In the genomic region with DNA sequence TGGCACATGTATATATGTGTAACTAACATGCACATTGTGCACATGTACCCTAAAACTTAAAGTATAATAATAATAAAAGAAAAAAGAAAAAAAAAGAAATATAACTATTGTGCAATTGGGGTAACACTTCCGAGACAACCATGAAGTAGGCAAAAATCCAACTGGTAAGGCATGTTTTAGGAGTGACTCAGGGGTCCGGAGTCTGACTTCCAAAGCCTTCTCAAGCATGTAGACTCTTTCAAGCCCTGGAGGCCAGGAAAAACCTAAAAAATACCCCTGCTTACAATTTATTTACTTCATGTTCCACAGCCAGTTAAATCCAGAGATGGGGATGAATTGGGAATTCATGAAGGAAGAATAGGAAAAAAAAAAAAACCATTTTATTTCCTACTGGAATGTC, we compare ENCODE assay signal across 28 cellular contexts.
DNase-seq lines count a peak whose midpoint lies in the region; FAIRE-seq and TF ChIP-seq lines count a peak whose summit lies in the region.
"Had no signal": no experiment of that assay in that cellular context is flagged by ENCODE, and none has a peak within 500 bp of the region (broad histone marks: within the 10 kb centered on the region; RNA-seq: fewer than 3 reads in every experiment).

No MANE protein-coding gene starts in this region.

- 90 to 95% methylated on average over 2 of the region's 2 CpGs for WGBS in endodermal cell (ENCODE audit: insufficient coverage in 1 of 2, insufficient read length in 1 of 2), 2 experiments

- TF ChIP-seq CTCF in astrocyte of the spinal cord (IDR thresholded peaks at IDR 0.05; ENCODE audit: low read depth, low read length), result no peak
- TF ChIP-seq CTCF in foreskin fibroblast (IDR thresholded peaks at IDR 0.05; ENCODE audit: low read depth, low read length), result no peak
- TF ChIP-seq CTCF in left ventricle myocardium inferior (IDR thresholded peaks at IDR 0.05; ENCODE audit: borderline replicate concordance), result no peak
- no peak for TF ChIP-seq CTCF in endodermal cell (conservative IDR thresholded peaks at IDR 0.05)

- no peaks in the 10 kb centered on the region for H3K4me1 Mint-ChIP-seq in endodermal cell
- H3K4me1 Mint-ChIP-seq: activated B cell treated with CpG ODN at 0.5 μM for 24 hours, memory B cell, naive B cell had no signal

- H3K36me3 Mint-ChIP-seq in endodermal cell (ENCODE audit: low read depth), result no peaks in the 10 kb centered on the region
- H3K36me3 Mint-ChIP-seq: activated CD4-positive, alpha-beta memory T cell treated with anti-CD3 and anti-CD28 coated beads for 36 hours; naive B cell had no signal

- in situ Hi-C loops in astrocyte of the spinal cord (cut with HindIII; ENCODE audit: low sequenced_read_pairs), result no loop called here

- no peak for TF ChIP-seq POLR2A in H54 (IDR thresholded peaks at IDR 0.05; ENCODE audit: low read depth, low read length)

- no peak for FAIRE-seq in H54 (lab: Jason Lieb, UNC)
- FAIRE-seq: A204.1, D721Med, G401.6 had no signal

- intact Hi-C loops in left ventricle myocardium inferior (cut with micrococcal nuclease), result no loop called here

- H3K36me3 ChIP-seq in left ventricle myocardium inferior (no peaks in the 10 kb centered on the region), endodermal cell (ENCODE audit: control insufficient read depth, insufficient read depth, low read length) (no peaks in the 10 kb centered on the region)

- no peak overlapping the region for H3K27ac Mint-ChIP-seq in endodermal cell
- H3K27ac Mint-ChIP-seq: activated B cell treated with CpG ODN at 0.5 μM for 24 hours; activated CD4-positive, alpha-beta memory T cell treated with anti-CD3 and anti-CD28 coated beads for 36 hours; memory B cell; naive B cell had no signal

- peaks cover 16% of the 10 kb centered on the region for H3K9me3 Mint-ChIP-seq in endodermal cell
- H3K9me3 Mint-ChIP-seq: activated B cell treated with CpG ODN at 0.5 μM for 24 hours had no signal

- DNase-seq in AG08396 (ENCODE audit: low spot score) (peak; percentile 18), HS-27A (ENCODE audit: low read depth) (peak; percentile 83), astrocyte of the spinal cord (ENCODE audit: low read depth, low spot score) (peak; percentile 26), foreskin fibroblast (peak; percentile 50 to 60), left ventricle myocardium inferior (no peak), NCI-H128 (lab: John Stamatoyannopoulos, UW; ENCODE audit: unreplicated experiment) (no peak), endodermal cell (no peak), H54 (ENCODE audit: insufficient read length, low spot score) (no peak)
- DNase-seq: activated B cell treated with CpG ODN at 0.5 μM for 24 hours; activated CD4-positive, alpha-beta memory T cell treated with anti-CD3 and anti-CD28 coated beads for 36 hours; activated naive CD4-positive, alpha-beta T cell; activated T-cell treated with anti-CD3 and anti-CD28 coated beads for 4 hours; anterior cingulate cortex; foreskin melanocyte; naive B cell; NCI-H1092; NCI-H2081; NCI-H524; occipital lobe; retina; SK-N-SH had no signal

- H3K27me3 Mint-ChIP-seq in endodermal cell (ENCODE audit: insufficient read depth), result no peaks in the 10 kb centered on the region

- no peak overlapping the region for H3K4me3 Mint-ChIP-seq in endodermal cell
- H3K4me3 Mint-ChIP-seq: activated B cell treated with CpG ODN at 0.5 μM for 24 hours; activated CD4-positive, alpha-beta memory T cell treated with anti-CD3 and anti-CD28 coated beads for 36 hours; memory B cell; naive B cell had no signal

- H3K4me3 ChIP-seq in astrocyte of the spinal cord (ENCODE audit: low read depth, low read length), result no peak overlapping the region
- H3K4me3 ChIP-seq in foreskin fibroblast (ENCODE audit: low read depth in 1 of 2, low read length in 2 of 2), result no peak overlapping the region
- no peak overlapping the region for H3K4me3 ChIP-seq in left ventricle myocardium inferior
- H3K4me3 ChIP-seq in endodermal cell (ENCODE audit: low read length), result no peak overlapping the region

- H3K27me3 ChIP-seq in left ventricle myocardium inferior (ENCODE audit: low read depth) (no peaks in the 10 kb centered on the region), endodermal cell (ENCODE audit: control insufficient read depth, insufficient read depth, low read length, poor library complexity, severe bottlenecking) (no peaks in the 10 kb centered on the region)

- no peak overlapping the region for H3K9ac ChIP-seq in endodermal cell (ENCODE audit: extremely low read depth, low read length, poor library complexity, severe bottlenecking)
- H3K9ac ChIP-seq: KMS-11, SK-N-SH had no signal

- H3K9me3 ChIP-seq in left ventricle myocardium inferior (replicated peaks), result peaks cover 15% of the 10 kb centered on the region
- no peaks in the 10 kb centered on the region for H3K9me3 ChIP-seq in endodermal cell (ENCODE audit: control insufficient read depth, low read length)
- H3K9me3 ChIP-seq: SK-N-SH had no signal

- H3K4me1 ChIP-seq in left ventricle myocardium inferior, result no peaks in the 10 kb centered on the region
- H3K4me1 ChIP-seq in endodermal cell (ENCODE audit: control insufficient read depth, insufficient read depth, low read length), result no peaks in the 10 kb centered on the region

- H3K27ac ChIP-seq in left ventricle myocardium inferior (replicated peaks) (no peak overlapping the region), endodermal cell (ENCODE audit: low read depth, low read length) (no peak overlapping the region)
- H3K27ac ChIP-seq: C4-2B, KMS-11, RWPE1 had no signal

Comparison
In these comparisons a context has a peak if more than half of its experiments do, and no peak if none do; other contexts are left out.
1. DNase-seq: peak in AG08396 (single experiment), HS-27A (single experiment), astrocyte of the spinal cord (single experiment) and foreskin fibroblast (2 of 2); none in left ventricle myocardium inferior (single experiment), NCI-H128 (single experiment), endodermal cell (single experiment) and H54 (single experiment).